In the genomic region with DNA sequence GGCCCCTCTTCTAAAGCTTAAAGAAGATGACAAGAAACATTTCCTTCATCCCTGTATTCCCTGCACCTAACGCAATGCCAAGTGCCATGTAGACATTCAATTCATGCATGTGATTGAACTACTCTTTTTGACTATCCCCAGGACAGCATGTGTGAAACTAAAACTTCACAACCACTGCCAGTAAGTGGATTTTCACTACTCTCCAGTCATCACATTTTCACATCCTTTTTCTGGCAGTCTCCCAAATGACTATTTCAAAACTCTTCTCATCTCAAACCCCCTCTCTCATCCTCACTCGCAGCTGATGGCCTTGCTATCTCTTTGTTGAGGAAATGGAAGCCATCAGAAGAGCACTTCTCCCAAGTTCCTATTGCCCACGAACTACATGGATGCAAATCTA, we compare ENCODE assay signal across 11 cellular contexts.
DNase-seq lines count a peak whose midpoint lies in the region; ATAC-seq lines count a peak whose summit lies in the region.
"Had no signal": no experiment of that assay in that cellular context is flagged by ENCODE, and none has a peak within 500 bp of the region (broad histone marks: within the 10 kb centered on the region; RNA-seq: fewer than 3 reads in every experiment).

No MANE protein-coding gene starts in this region.

- DNase-seq in Right ventricle myocardium superior = no peak
- no peak for DNase-seq in left cardiac atrium
- DNase-seq in stimulated activated naive CD8-positive, alpha-beta T cell treated with anti-CD3 and anti-CD28 coated beads, Interleukin-15, Interleukin-2, amounts not matched to agents 100 U/mL and 50 U/mL, for 24 hours = no peak
- DNase-seq in NCI-H1417 (lab: John Stamatoyannopoulos, UW) = no peak
- DNase-seq in NCI-H128 (lab: John Stamatoyannopoulos, UW; ENCODE audit: unreplicated experiment) = no peak
- DNase-seq in NCI-H748 treated with DMSO at 0.1 percent for 48 hours (lab: John Stamatoyannopoulos, UW) = no peak
- DNase-seq: caudate nucleus, foreskin melanocyte, Peyer's patch had no signal

- peak; percentile 29 for ATAC-seq in Right ventricle myocardium superior (ENCODE audit: poor library complexity)
- ATAC-seq in left cardiac atrium = no peak
- peak; percentile 80 for ATAC-seq in GM21717 (IDR thresholded peaks at IDR 0.05; ENCODE audit: unreplicated experiment)
- ATAC-seq in HG03342 (IDR thresholded peaks at IDR 0.05; ENCODE audit: unreplicated experiment) = peak; percentile 67
- peak; percentile 34 for ATAC-seq in stimulated activated naive CD8-positive, alpha-beta T cell treated with anti-CD3 and anti-CD28 coated beads, Interleukin-15, Interleukin-2, amounts not matched to agents 100 U/mL and 50 U/mL, for 24 hours

- intact Hi-C loops in Right ventricle myocardium superior (cut with DNase I) (no loop called here), left cardiac atrium (cut with DNase I) (no loop called here)

Comparison
In these comparisons a context has a peak if more than half of its experiments do, and no peak if none do; other contexts are left out.
1. ATAC-seq: peak in Right ventricle myocardium superior (single experiment), GM21717 (single experiment), HG03342 (single experiment) and stimulated activated naive CD8-positive, alpha-beta T cell treated with anti-CD3 and anti-CD28 coated beads, Interleukin-15, Interleukin-2, amounts not matched to agents 100 U/mL and 50 U/mL, for 24 hours (single experiment); none in left cardiac atrium (0 of 2).